ENCODE assay signal across 1 cellular context in genomic region chr2:64400733-64401500, GRCh38.
TF ChIP-seq lines count a peak whose summit lies in the region.

No MANE protein-coding gene starts in this region.

TF ChIP-seq in HepG2, 621 proteins besides CTCF, POLR2A, EP300 and RAD21 (continued from another document and continues in another):
- TF ChIP-seq IKZF5 (CRISPR knock-in tag; IDR thresholded peaks at IDR 0.05) (0 out of 2 replicates have a peak, but pooled peaks have one; percentile 26), MTERF4 (CRISPR knock-in tag; IDR thresholded peaks at IDR 0.05) (peak; percentile 55; the same call in 1 of the 2 replicates), SIX1 (CRISPR knock-in tag; IDR thresholded peaks at IDR 0.05; ENCODE audit: borderline replicate concordance) (no peak), RXRB (CRISPR knock-in tag; IDR thresholded peaks at IDR 0.05; ENCODE audit: borderline replicate concordance) (peak; percentile 34; the same call in 1 of the 2 replicates), NR2F6 (IDR thresholded peaks at IDR 0.05) (no peak), NR2F6 (CRISPR knock-in tag; IDR thresholded peaks at IDR 0.05) (peak; percentile 18; the same call in 1 of the 2 replicates), SOX5 (CRISPR knock-in tag; IDR thresholded peaks at IDR 0.05; ENCODE audit: borderline replicate concordance) (peak; percentile 43; the same call in 1 of the 2 replicates), PAXIP1 (CRISPR knock-in tag; conservative IDR thresholded peaks at IDR 0.05) (peak; percentile 42), SAP130 (CRISPR knock-in tag; IDR thresholded peaks at IDR 0.05; ENCODE audit: low read depth) (peak; percentile 51), ARID5B (CRISPR knock-in tag; IDR thresholded peaks at IDR 0.05) (peak; percentile 67), ZNF292 (CRISPR knock-in tag; IDR thresholded peaks at IDR 0.05; ENCODE audit: borderline replicate concordance, low read depth) (peak; percentile 22; the same call in 1 of the 2 replicates), ZNF10 (CRISPR knock-in tag; IDR thresholded peaks at IDR 0.05; ENCODE audit: borderline replicate concordance, low read depth) (0 out of 2 replicates have a peak, but pooled peaks have one; percentile 38), ISX (CRISPR knock-in tag; conservative IDR thresholded peaks at IDR 0.05) (no peak), CENPBD1 (CRISPR knock-in tag; IDR thresholded peaks at IDR 0.05; ENCODE audit: borderline replicate concordance, low read depth) (no peak), THAP9 (CRISPR knock-in tag; IDR thresholded peaks at IDR 0.05; ENCODE audit: borderline replicate concordance) (peak; percentile 58; the same call in 1 of the 2 replicates), HMG20A (CRISPR knock-in tag; IDR thresholded peaks at IDR 0.05; ENCODE audit: borderline replicate concordance) (peak; percentile 46; the same call in 1 of the 2 replicates), CHD4 (IDR thresholded peaks at IDR 0.05; ENCODE audit: borderline replicate concordance, low read length) (0 out of 2 replicates have a peak, but pooled peaks have one; percentile 36), THAP7 (CRISPR knock-in tag; IDR thresholded peaks at IDR 0.05) (no peak), ZNF616 (CRISPR knock-in tag; IDR thresholded peaks at IDR 0.05; ENCODE audit: low read depth) (no peak), GATAD2A (CRISPR knock-in tag; IDR thresholded peaks at IDR 0.05) (peak; percentile 45; the same call in 1 of the 2 replicates), FOXA3 (CRISPR knock-in tag; IDR thresholded peaks at IDR 0.05) (peak; percentile 33; the same call in 1 of the 2 replicates), RBAK (CRISPR knock-in tag; IDR thresholded peaks at IDR 0.05) (no peak), ZNF598 (CRISPR knock-in tag; IDR thresholded peaks at IDR 0.05; ENCODE audit: borderline replicate concordance) (peak; percentile 63; the same call in 1 of the 2 replicates), TARDBP (CRISPR knock-in tag; IDR thresholded peaks at IDR 0.05) (peak; percentile 50; the same call in 1 of the 2 replicates), FOXA1 (IDR thresholded peaks at IDR 0.05) (no peak), FOXA1 (CRISPR knock-in tag; IDR thresholded peaks at IDR 0.05) (peak; percentile 62), SOX13 (IDR thresholded peaks at IDR 0.05) (no peak), SOX13 (CRISPR knock-in tag; conservative IDR thresholded peaks at IDR 0.05 in 1 of 2, IDR thresholded peaks at IDR 0.05 in 1 of 2) (peak in 1 of 2 experiments; percentile 36; a peak in 1 of 4 replicates), ZNF274 (CRISPR knock-in tag; IDR thresholded peaks at IDR 0.05) (0 out of 2 replicates have a peak, but pooled peaks have one; percentile 8), ZSCAN5A (CRISPR knock-in tag; IDR thresholded peaks at IDR 0.05; ENCODE audit: borderline replicate concordance) (no peak), RARA (CRISPR knock-in tag; IDR thresholded peaks at IDR 0.05) (peak; percentile 24; the same call in 1 of the 2 replicates), ZNF280D (CRISPR knock-in tag; IDR thresholded peaks at IDR 0.05) (no peak), ZNF484 (CRISPR knock-in tag; IDR thresholded peaks at IDR 0.05; ENCODE audit: borderline replicate concordance, low read depth) (no peak), KAT8 (CRISPR knock-in tag; IDR thresholded peaks at IDR 0.05) (peak; percentile 66; the same call in 1 of the 2 replicates), SALL1 (CRISPR knock-in tag; IDR thresholded peaks at IDR 0.05) (peak; percentile 32; the same call in 1 of the 2 replicates), ZNF768 (CRISPR knock-in tag; IDR thresholded peaks at IDR 0.05) (peak; percentile 54; the same call in 1 of the 2 replicates), AHR (CRISPR knock-in tag; IDR thresholded peaks at IDR 0.05) (0 out of 2 replicates have a peak, but pooled peaks have one; percentile 30), ATF4 (CRISPR knock-in tag; IDR thresholded peaks at IDR 0.05) (0 out of 4 replicates have a peak, but pooled peaks of 1 of the 2 experiments have one; percentile 10)
